6 cellular contexts compared by ENCODE assay signal in the genomic region with DNA sequence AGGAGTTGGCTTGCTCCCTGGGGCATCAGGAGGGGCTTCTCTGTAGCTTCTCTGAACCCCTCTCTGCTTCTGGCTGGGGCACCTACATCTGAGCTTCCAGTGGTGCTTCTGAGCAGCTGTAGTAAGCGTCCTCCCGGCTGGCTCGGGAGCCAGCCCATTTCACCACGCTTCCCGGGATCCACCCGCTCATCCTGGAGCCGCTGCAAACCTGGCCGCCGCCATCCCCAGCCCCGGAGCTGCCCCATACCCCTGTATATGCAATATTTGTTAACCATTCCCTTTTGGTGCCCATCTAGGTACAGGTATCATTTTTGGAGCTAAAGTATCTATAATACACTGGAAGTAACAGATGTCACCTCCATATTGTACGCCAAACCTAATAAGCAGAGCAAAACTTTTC. TPM values are rescaled to one million over a fixed set of nuclear protein-coding genes. Genes with fewer than 3 reads are reported as not detected.
"Had no signal": no experiment of that assay in that cellular context is flagged by ENCODE, and none has a peak within 500 bp of the region (broad histone marks: within the 10 kb centered on the region; RNA-seq: fewer than 3 reads in every experiment).

No MANE protein-coding gene starts in this region.

RNA-seq across cellular contexts. Expression of gene ANXA8, which starts 0.9 kb away (rescaled TPM):
- total RNA-seq: K562, Peyer's patch had no signal

RNA-seq across cellular contexts. Expression of gene FAM25G, which starts 6.7 kb away (rescaled TPM):
- total RNA-seq: K562, M059J, PC-3, Peyer's patch, Right ventricle myocardium superior, SJSA1 had no signal
